1 cellular context compared by ENCODE assay signal in the genomic region with DNA sequence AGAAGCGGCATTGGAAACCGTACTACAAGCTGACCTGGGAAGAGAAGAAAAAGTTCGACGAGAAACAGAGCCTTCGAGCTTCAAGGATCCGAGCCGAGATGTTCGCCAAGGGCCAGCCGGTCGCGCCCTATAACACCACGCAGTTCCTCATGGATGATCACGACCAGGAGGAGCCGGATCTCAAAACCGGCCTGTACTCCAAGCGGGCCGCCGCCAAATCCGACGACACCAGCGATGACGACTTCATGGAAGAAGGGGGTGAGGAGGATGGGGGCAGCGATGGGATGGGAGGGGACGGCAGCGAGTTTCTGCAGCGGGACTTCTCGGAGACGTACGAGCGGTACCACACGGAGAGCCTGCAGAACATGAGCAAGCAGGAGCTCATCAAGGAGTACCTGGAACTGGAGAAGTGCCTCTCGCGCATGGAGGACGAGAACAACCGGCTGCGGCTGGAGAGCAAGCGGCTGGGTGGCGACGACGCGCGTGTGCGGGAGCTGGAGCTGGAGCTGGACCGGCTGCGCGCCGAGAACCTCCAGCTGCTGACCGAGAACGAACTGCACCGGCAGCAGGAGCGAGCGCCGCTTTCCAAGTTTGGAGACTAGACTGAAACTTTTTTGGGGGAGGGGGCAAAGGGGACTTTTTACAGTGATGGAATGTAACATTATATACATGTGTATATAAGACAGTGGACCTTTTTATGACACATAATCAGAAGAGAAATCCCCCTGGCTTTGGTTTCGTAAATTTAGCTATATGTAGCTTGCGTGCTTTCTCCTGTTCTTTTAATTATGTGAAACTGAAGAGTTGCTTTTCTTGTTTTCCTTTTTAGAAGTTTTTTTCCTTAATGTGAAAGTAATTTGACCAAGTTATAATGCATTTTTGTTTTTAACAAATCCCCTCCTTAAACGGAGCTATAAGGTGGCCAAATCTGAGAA.
A peak's percentile ranks its signal among the peaks of the same experiment; 100 is the strongest.
TF ChIP-seq lines count a peak whose summit lies in the region.

No MANE protein-coding gene starts in this region.

TF ChIP-seq in GM23338, 12 proteins besides CTCF, POLR2A, EP300 and RAD21 (continued from another document):
- TF ChIP-seq REST (IDR thresholded peaks at IDR 0.05; ENCODE audit: unreplicated experiment) (peak; percentile 6), NANOG (IDR thresholded peaks at IDR 0.05; ENCODE audit: borderline replicate concordance) (no peak)
